Comparison of ENCODE assay signal across 22 cellular contexts in genomic region chr20:34624628-34625027, GRCh38. TPM values are rescaled to one million over a fixed set of nuclear protein-coding genes. Genes with fewer than 3 reads are reported as not detected.
A peak's percentile ranks its signal among the peaks of the same experiment; 100 is the strongest.
DNase-seq lines count a peak whose midpoint lies in the region; ATAC-seq and TF ChIP-seq lines count a peak whose summit lies in the region.
"Had no signal": no experiment of that assay in that cellular context is flagged by ENCODE, and none has a peak within 500 bp of the region (broad histone marks: within the 10 kb centered on the region; RNA-seq: fewer than 3 reads in every experiment).

No MANE protein-coding gene starts in this region.

- peaks cover 3% of the 10 kb centered on the region for H3K36me3 ChIP-seq in neural progenitor cell
- H3K36me3 ChIP-seq: colonic mucosa had no signal

- H3K9ac ChIP-seq in neural progenitor cell = no peak overlapping the region
- H3K9ac ChIP-seq: KMS-11 had no signal

- no peak for ATAC-seq in WTC11
- ATAC-seq: left ventricle myocardium superior; mucosa of descending colon; stimulated activated naive B cell treated with anti-CD40 and anti-IgM and Interleukin-4, amounts not matched to agents 10 μg/mL and 1 μg/mL and 100 μg/mL, for 72 hours had no signal

- H3K9me3 Mint-ChIP-seq in WTC11 (no peaks in the 10 kb centered on the region), neural progenitor cell (no peaks in the 10 kb centered on the region), immature natural killer cell (no peaks in the 10 kb centered on the region)
- H3K9me3 Mint-ChIP-seq: stimulated activated naive B cell treated with anti-CD40 and anti-IgM and Interleukin-4, amounts not matched to agents 10 μg/mL and 1 μg/mL and 100 μg/mL, for 72 hours; T-helper 2 cell treated with Interferon-gamma antibody and Interleukin-4, amounts not matched to agents 5 μg/mL and 100 μg/mL, for 36 hours had no signal

- H3K36me3 Mint-ChIP-seq in WTC11 (0 out of 2 replicates have a peak, but pooled peaks cover 3% of the 10 kb centered on the region), neural progenitor cell (peaks cover 19% of the 10 kb centered on the region), immature natural killer cell (peaks cover 5 to 35% (median 16%) of the 10 kb centered on the region in 3 donors)

- peak overlapping the region; percentile 25 for H3K27ac ChIP-seq in neural progenitor cell
- H3K27ac ChIP-seq: colonic mucosa, KMS-11, testis, vagina, WERI-Rb-1 had no signal

- H3K4me1 Mint-ChIP-seq in WTC11 (no peaks in the 10 kb centered on the region), neural progenitor cell (peaks cover 13% of the 10 kb centered on the region), immature natural killer cell (peaks cover 10 to 24% of the 10 kb centered on the region in 2 donors)

- no peaks in the 10 kb centered on the region for H3K79me2 ChIP-seq in neural progenitor cell (ENCODE audit: low read depth)

- H3F3A ChIP-seq in neural progenitor cell (ENCODE audit: low read depth) = peaks cover 7% of the 10 kb centered on the region

- H3K4me3 ChIP-seq in neural progenitor cell = no peak overlapping the region
- H3K4me3 ChIP-seq: colonic mucosa, mucosa of descending colon, skin epidermis, testis, vagina had no signal

- H3K27me3 ChIP-seq in neural progenitor cell = no peaks in the 10 kb centered on the region
- H3K27me3 ChIP-seq: colonic mucosa, testis, vagina had no signal

- DNase-seq in DMS153 treated with DMSO at 0.1 percent for 48 hours (lab: John Stamatoyannopoulos, UW; ENCODE audit: unreplicated experiment) (peak; percentile 79), NCI-H1105 (lab: John Stamatoyannopoulos, UW) (peak; percentile 17), WTC11 (ENCODE audit: low spot score) (no peak), neural progenitor cell (ENCODE audit: low spot score) (peak; percentile 32), immature natural killer cell (no peak), EL (no peak)
- DNase-seq in activated CD4-positive, alpha-beta T cell treated with anti-CD3 and anti-CD28 coated beads for 1 hour = no peak
- DNase-seq: activated CD8-positive, alpha-beta memory T cell treated with anti-CD3 and anti-CD28 coated beads, Interleukin-2, amount 50 U/mL, for 4 hours; colonic mucosa; DMS 273 treated with DMSO at 0.1 percent for 48 hours; HCEC 1CT; left ventricle myocardium superior; mucosa of descending colon; NCI-H526 treated with DMSO at 0.1 percent for 48 hours; stimulated activated CD4-positive, alpha-beta T cell treated with anti-CD3 and anti-CD28 coated beads, Interleukin-2, amount 100 ng/mL, for 48 hours; stimulated activated naive B cell treated with anti-CD40 and anti-IgM and Interleukin-4, amounts not matched to agents 10 μg/mL and 1 μg/mL and 100 μg/mL, for 72 hours; testis had no signal

- no peak overlapping the region for H3K4me2 ChIP-seq in neural progenitor cell
- H3K4me2 ChIP-seq: KMS-11 had no signal

- H3K27ac Mint-ChIP-seq in WTC11 (no peak overlapping the region), neural progenitor cell (peak overlapping the region; percentile 39), immature natural killer cell (no peak overlapping the region)
- H3K27ac Mint-ChIP-seq: stimulated activated naive B cell treated with anti-CD40 and anti-IgM and Interleukin-4, amounts not matched to agents 10 μg/mL and 1 μg/mL and 100 μg/mL, for 72 hours; T-helper 2 cell treated with Interferon-gamma antibody and Interleukin-4, amounts not matched to agents 5 μg/mL and 100 μg/mL, for 36 hours had no signal

- peaks cover 4% of the 10 kb centered on the region for H4K20me1 ChIP-seq in neural progenitor cell (ENCODE audit: low read depth)

- H3K4me3 Mint-ChIP-seq in WTC11 (no peak overlapping the region), neural progenitor cell (no peak overlapping the region), immature natural killer cell (no peak overlapping the region)
- H3K4me3 Mint-ChIP-seq: stimulated activated naive B cell treated with anti-CD40 and anti-IgM and Interleukin-4, amounts not matched to agents 10 μg/mL and 1 μg/mL and 100 μg/mL, for 72 hours; T-helper 2 cell treated with Interferon-gamma antibody and Interleukin-4, amounts not matched to agents 5 μg/mL and 100 μg/mL, for 36 hours had no signal

- no peaks in the 10 kb centered on the region for H3K9me3 ChIP-seq in neural progenitor cell (ENCODE audit: low read depth)
- H3K9me3 ChIP-seq: colonic mucosa, mucosa of descending colon, testis, vagina had no signal

- H3K27me3 Mint-ChIP-seq in WTC11 (ENCODE audit: low read depth) (no peaks in the 10 kb centered on the region), neural progenitor cell (ENCODE audit: insufficient read depth, low read depth) (peaks cover 2% of the 10 kb centered on the region), immature natural killer cell (ENCODE audit: low read depth in 3 of 3) (peaks cover 0 to 3% (median 0%) of the 10 kb centered on the region in 3 donors)
- H3K27me3 Mint-ChIP-seq: stimulated activated naive B cell treated with anti-CD40 and anti-IgM and Interleukin-4, amounts not matched to agents 10 μg/mL and 1 μg/mL and 100 μg/mL, for 72 hours had no signal

- no peak overlapping the region for H2AFZ ChIP-seq in neural progenitor cell (replicated peaks)

- CTCF ChIA-PET in WTC11 (lab: Charles Lee) = no interaction called here

- peaks cover 7% of the 10 kb centered on the region for H3K4me1 ChIP-seq in neural progenitor cell
- H3K4me1 ChIP-seq: testis had no signal

- TF ChIP-seq CTCF in WTC11 (IDR thresholded peaks at IDR 0.05) = no peak
- TF ChIP-seq CTCF in neural progenitor cell (IDR thresholded peaks at IDR 0.05) = no peak

- POLR2A ChIA-PET in WTC11 (lab: Charles Lee) = interaction anchor here (0.6 kb wide), 1 partner anchor 59 kb away, joined by 6 read pairs; no protein-coding TSS in a partner anchor

TF ChIP-seq in WTC11, 78 proteins besides CTCF, POLR2A, EP300 and RAD21:
- TF ChIP-seq HMGA2 (CRISPR knock-in tag; IDR thresholded peaks at IDR 0.05) = peak; percentile 12; the same call in 1 of the 2 replicates
- TF ChIP-seq GABPB1 (CRISPR knock-in tag; IDR thresholded peaks at IDR 0.05) = no peak
- TF ChIP-seq TEAD1 (CRISPR knock-in tag; IDR thresholded peaks at IDR 0.05) = no peak
- TF ChIP-seq ZNF512 (CRISPR knock-in tag; IDR thresholded peaks at IDR 0.05; ENCODE audit: borderline replicate concordance) = no peak
TF ChIP-seq in WTC11: peak in this region for 1.

RNA-seq across cellular contexts. Expression of gene PIGU, which starts 52.3 kb away (rescaled TPM):
- total RNA-seq in WTC11 (2021) (24.8 to 31.7 TPM (median 28.7 TPM) in 3 replicates), neural progenitor cell (ENCODE audit: low replicate concordance) (35.6 and 40.1 TPM in 2 replicates)
- 10 to 100 TPM; 19.3 to 34.7 (median 25.3) TPM for polyA plus RNA-seq in immature natural killer cell

Comparison
In these comparisons a context has a peak if more than half of its experiments do, and no peak if none do; other contexts are left out.
1. DNase-seq: peak in DMS153 treated with DMSO at 0.1 percent for 48 hours (single experiment), NCI-H1105 (single experiment) and neural progenitor cell (single experiment); none in WTC11 (single experiment), immature natural killer cell (0 of 3), EL (single experiment) and activated CD4-positive, alpha-beta T cell treated with anti-CD3 and anti-CD28 coated beads for 1 hour (single experiment).